ENCODE assay signal across 16 cellular contexts in genomic region chr1:33221385-33221758, GRCh38. TPM values are rescaled to one million over a fixed set of nuclear protein-coding genes. Genes with fewer than 3 reads are reported as not detected.
DNase-seq lines count a peak whose midpoint lies in the region; ATAC-seq and TF ChIP-seq lines count a peak whose summit lies in the region.
"Had no signal": no experiment of that assay in that cellular context is flagged by ENCODE, and none has a peak within 500 bp of the region (broad histone marks: within the 10 kb centered on the region; RNA-seq: fewer than 3 reads in every experiment).

No MANE protein-coding gene starts in this region.

- TF ChIP-seq CTCF in PC-9 (conservative IDR thresholded peaks at IDR 0.05) (no peak), left lung (IDR thresholded peaks at IDR 0.05) (no peak), type B pancreatic cell (conservative IDR thresholded peaks at IDR 0.05) (no peak), GM13976 (IDR thresholded peaks at IDR 0.05; ENCODE audit: borderline replicate concordance, control extremely low read depth, extremely low read depth, insufficient read depth, missing control alignments) (no peak)

- H3K27me3 Mint-ChIP-seq in type B pancreatic cell, result no peaks in the 10 kb centered on the region

- CTCF ChIA-PET in PC-9 (lab: Charles Lee), result no interaction called here

- H3K36me3 ChIP-seq in PC-9 (ENCODE audit: low read depth) (no peaks in the 10 kb centered on the region; the same call in 1 of the 2 replicates), left lung (no peaks in the 10 kb centered on the region)

- no peaks in the 10 kb centered on the region for H4K20me1 ChIP-seq in PC-9 (ENCODE audit: insufficient read depth)

- H3K27ac ChIP-seq in PC-9, result peak overlapping the region; percentile 99
- peak overlapping the region; percentile 95 for H3K27ac ChIP-seq in epithelial cell of prostate
- no peak overlapping the region for H3K27ac ChIP-seq in left lung

- H3K4me3 ChIP-seq in PC-9, result peak overlapping the region; percentile 13; the same call in 1 of the 2 replicates
- no peak overlapping the region for H3K4me3 ChIP-seq in left lung

- peaks cover 18% of the 10 kb centered on the region for H3K9me3 ChIP-seq in PC-9 (ENCODE audit: insufficient read depth, low read depth)
- peaks cover 0 to 14% of the 10 kb centered on the region in 2 donors for H3K9me3 ChIP-seq in left lung

- peaks cover 33% of the 10 kb centered on the region for H3K4me1 Mint-ChIP-seq in type B pancreatic cell (ENCODE audit: unreplicated experiment)

- H3K4me1 ChIP-seq in PC-9 (replicated peaks; ENCODE audit: insufficient read depth) (peaks cover 48% of the 10 kb centered on the region), left lung (no peaks in the 10 kb centered on the region)

- no peaks in the 10 kb centered on the region for H3K36me3 Mint-ChIP-seq in type B pancreatic cell

- ATAC-seq in left lung, result peak; percentile 9
- ATAC-seq: SK-N-SH treated with all-trans-retinoic acid at 6 μM for 48 hours had no signal

- H3F3A ChIP-seq in PC-9 (ENCODE audit: insufficient read depth, low read depth), result peaks cover 51% of the 10 kb centered on the region

- H3K79me2 ChIP-seq in PC-9 (ENCODE audit: low read depth), result no peaks in the 10 kb centered on the region

- peaks cover 5% of the 10 kb centered on the region for H3K9me3 Mint-ChIP-seq in type B pancreatic cell

- no peak overlapping the region for H2AFZ ChIP-seq in PC-9

- peak overlapping the region; percentile 90 for H3K27ac Mint-ChIP-seq in type B pancreatic cell
- H3K27ac Mint-ChIP-seq: B cell; CD4-positive, alpha-beta T cell had no signal

- H3K4me2 ChIP-seq in PC-9, result peak overlapping the region; percentile 75

- DNase-seq in PC-9 (no peak), epithelial cell of prostate (ENCODE audit: low read depth, low spot score) (peak; percentile 45), left lung (no peak), type B pancreatic cell (ENCODE audit: extremely low spot score, unreplicated experiment) (no peak), GM13976 (ENCODE audit: low spot score) (no peak), NCI-H2171 (lab: John Stamatoyannopoulos, UW) (no peak), HT-29 (ENCODE audit: low spot score) (no peak)
- DNase-seq: CD4-positive, alpha-beta T cell; DMS79 treated with DMSO at 0.1 percent for 48 hours; GDM1; KG1; NCI-H1092; NCI-H446; SHP77 had no signal

- intact Hi-C loops in PC-9 (cut with micrococcal nuclease; ENCODE audit: unreplicated experiment), result loop anchor here (1.0 to 5.0 kb wide), 4 partner anchors 23 to 109 kb away; partner anchors contain the start of gene TRIM62
- intact Hi-C loops in left lung (cut with DNase I), result loop anchor here in 1 of 2 donors (10.0 kb wide), 1 partner anchor 143 kb away; no protein-coding TSS in a partner anchor

- in situ Hi-C loops in GM13976 (cut with MboI; ENCODE audit: low sequenced_read_pairs, unreplicated experiment), result no loop called here

- no peaks in the 10 kb centered on the region for H3K27me3 ChIP-seq in PC-9 (ENCODE audit: insufficient read depth, low read depth)
- no peaks in the 10 kb centered on the region for H3K27me3 ChIP-seq in left lung

- H3K9me2 ChIP-seq in PC-9 (ENCODE audit: insufficient read depth), result no peaks in the 10 kb centered on the region

- peak overlapping the region; percentile 1 for H3K4me3 Mint-ChIP-seq in type B pancreatic cell
- H3K4me3 Mint-ChIP-seq: B cell; CD4-positive, alpha-beta T cell had no signal

- no TSS peak for BruUV-seq in PC-9 (replicated peaks; lab: Mats Ljungman, UMichigan)

- POLR2A ChIA-PET in PC-9 (lab: Charles Lee; ENCODE audit: unreplicated experiment), result no interaction called here

RNA-seq across cellular contexts. Expression of gene ZNF362, which starts 34.9 kb away (rescaled TPM):
- total RNA-seq in PC-9 (2021), result 32.3 and 33.1 TPM in 2 replicates
- total RNA-seq in left lung, result 10 to 100 TPM; 25.9 to 32.3 TPM
- 49.0 and 66.5 TPM in 2 replicates for total RNA-seq in type B pancreatic cell (ENCODE audit: low replicate concordance)
- 1.2 and 1.3 TPM in 2 replicates for total RNA-seq in HT-29 (2014; rRNA removed; shearing (Covaris generic))

RNA-seq across cellular contexts. Expression of gene TRIM62, which starts 39.5 kb away (rescaled TPM):
- total RNA-seq in PC-9 (2021) (9.9 and 14.3 TPM in 2 replicates), left lung (1 to 10 TPM; 6.2 to 6.4 TPM), type B pancreatic cell (ENCODE audit: low replicate concordance) (14.0 and 20.8 TPM in 2 replicates)
- total RNA-seq in HT-29 (2014; rRNA removed; shearing (Covaris generic)), result 5.3 and 7.7 TPM in 2 replicates

Comparison
In these comparisons a context has a peak if more than half of its experiments do, and no peak if none do; other contexts are left out.
1. H3K27ac ChIP-seq: peak in PC-9 (single experiment) and epithelial cell of prostate (single experiment); none in left lung (0 of 2).
2. RNA of gene ZNF362, which starts 34.9 kb away (total RNA-seq): 49.0 to 66.5 TPM in type B pancreatic cell, 32.3 to 33.1 TPM in PC-9 and 25.9 to 32.3 TPM in left lung; 1.2 to 1.3 TPM in HT-29; every median in the first group is over 10 times any median in the second.